Comparison of ENCODE assay signal across 2 cellular contexts in the genomic region with DNA sequence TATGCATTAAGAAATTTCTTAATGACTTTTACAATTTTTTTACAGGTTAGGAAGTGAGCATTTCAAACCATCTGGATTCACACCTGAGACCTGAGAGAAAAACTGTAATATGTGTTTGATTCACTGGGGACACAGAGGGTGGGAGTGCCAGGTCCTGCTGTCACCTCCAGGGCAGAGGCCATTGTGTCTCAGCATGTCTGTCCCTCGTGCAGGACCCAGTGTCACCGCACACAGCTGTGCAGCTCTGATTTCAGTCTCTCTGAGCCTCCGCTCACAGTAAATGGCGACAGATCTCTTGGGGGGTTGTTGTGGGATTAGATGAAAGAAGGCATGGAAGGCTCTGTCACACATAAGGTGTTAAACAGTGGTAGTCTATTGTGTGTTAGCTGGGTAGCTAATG.
TF ChIP-seq lines count a peak whose summit lies in the region.

No MANE protein-coding gene starts in this region.

TF ChIP-seq in IMR-90, 13 proteins besides CTCF, POLR2A, EP300 and RAD21:
- TF ChIP-seq USF2 (IDR thresholded peaks at IDR 0.05; ENCODE audit: low read depth, low read length) = no peak
- TF ChIP-seq CHD1 (IDR thresholded peaks at IDR 0.05; ENCODE audit: low read depth, low read length) = no peak
- no peak for TF ChIP-seq MAFK (IDR thresholded peaks at IDR 0.05; ENCODE audit: low read depth, low read length)
- TF ChIP-seq MXI1 (IDR thresholded peaks at IDR 0.05; ENCODE audit: borderline replicate concordance, low read depth, low read length) = no peak
- no peak for TF ChIP-seq FOS (IDR thresholded peaks at IDR 0.05; ENCODE audit: low read depth, low read length)
- TF ChIP-seq MAZ (IDR thresholded peaks at IDR 0.05; ENCODE audit: borderline replicate concordance, low read depth, low read length) = no peak
- no peak for TF ChIP-seq BHLHE40 (IDR thresholded peaks at IDR 0.05; ENCODE audit: low read depth, low read length)
- TF ChIP-seq NFE2L2 (IDR thresholded peaks at IDR 0.05; ENCODE audit: low read depth, low read length) = no peak
- TF ChIP-seq RFX5 (IDR thresholded peaks at IDR 0.05; ENCODE audit: low read depth, low read length) = no peak
- no peak for TF ChIP-seq SMC3 (IDR thresholded peaks at IDR 0.05; ENCODE audit: low read depth, low read length)
- no peak for TF ChIP-seq ELK1 (IDR thresholded peaks at IDR 0.05; ENCODE audit: borderline replicate concordance, low read depth, low read length)
- no peak for TF ChIP-seq RCOR1 (IDR thresholded peaks at IDR 0.05; ENCODE audit: insufficient replicate concordance, low read length)

TF ChIP-seq in H1, 55 proteins besides CTCF, POLR2A, EP300 and RAD21:
- TF ChIP-seq RFX5 (IDR thresholded peaks at IDR 0.05; ENCODE audit: borderline replicate concordance, low read depth, low read length) = no peak
- TF ChIP-seq SIRT6 (IDR thresholded peaks at IDR 0.05; ENCODE audit: low read length) = no peak
- no peak for TF ChIP-seq SIN3A (conservative IDR thresholded peaks at IDR 0.05 in 1 of 2, IDR thresholded peaks at IDR 0.05 in 1 of 2; ENCODE audit: low read depth in 1 of 2, low read length in 2 of 2)
TF ChIP-seq in H1: peak in this region for 0.
